23 cellular contexts compared by ENCODE assay signal in genomic region chr5:38651806-38652205, GRCh38.
"Had no signal": no experiment of that assay in that cellular context is flagged by ENCODE, and none has a peak within 500 bp of the region (broad histone marks: within the 10 kb centered on the region; RNA-seq: fewer than 3 reads in every experiment).

No MANE protein-coding gene starts in this region.

- H3K9me3 ChIP-seq: colonic mucosa, heart right ventricle, mucosa of descending colon, ovary, right lobe of liver, spleen, upper lobe of right lung had no signal

- H3K4me1 ChIP-seq: colonic mucosa, right lobe of liver, upper lobe of right lung had no signal

- H3K9me3 Mint-ChIP-seq: activated B cell treated with CpG ODN at 0.5 μM for 24 hours; activated CD8-positive, alpha-beta T cell treated with anti-CD3 and anti-CD28 coated beads for 36 hours; activated T-helper 2 cell treated with anti-CD3 and anti-CD28 coated beads, Interferon-gamma antibody, Interleukin-2, Interleukin-4, amounts not matched to agents 10 μg/mL and 5 μg/mL and 100 μg/mL, durations not matched to agents 14 hours and 24 hours and 36 hours; endodermal cell; naive thymus-derived CD8-positive, alpha-beta T cell; stimulated activated memory B cell treated with anti-CD40 and anti-IgM and Interleukin-4, amounts not matched to agents 10 μg/mL and 1 μg/mL and 100 μg/mL, for 72 hours; T-helper 2 cell treated with Interferon-gamma antibody and Interleukin-4, amounts not matched to agents 5 μg/mL and 100 μg/mL, for 36 hours had no signal

- H3K27ac ChIP-seq: colonic mucosa, ovary, right lobe of liver, spleen, upper lobe of right lung had no signal

- H3K36me3 Mint-ChIP-seq: immature natural killer cell; naive thymus-derived CD8-positive, alpha-beta T cell; stimulated activated memory B cell treated with anti-CD40 and anti-IgM and Interleukin-4, amounts not matched to agents 10 μg/mL and 1 μg/mL and 100 μg/mL, for 72 hours had no signal

- ATAC-seq: activated CD8-positive, alpha-beta T cell treated with anti-CD3 and anti-CD28 coated beads for 36 hours; heart right ventricle; left ventricle myocardium superior; mucosa of descending colon; naive thymus-derived CD8-positive, alpha-beta T cell; stimulated activated memory B cell treated with anti-CD40 and anti-IgM and Interleukin-4, amounts not matched to agents 10 μg/mL and 1 μg/mL and 100 μg/mL, for 72 hours; upper lobe of right lung had no signal

- H3K27me3 ChIP-seq: brain microvascular endothelial cell, colonic mucosa, heart right ventricle, ovary, upper lobe of right lung had no signal

- H3K4me3 ChIP-seq: colonic mucosa, mucosa of descending colon, ovary, right lobe of liver, upper lobe of right lung had no signal

- H3K27ac Mint-ChIP-seq: activated B cell treated with CpG ODN at 0.5 μM for 24 hours; activated CD4-positive, alpha-beta T cell treated with anti-CD3 and anti-CD28 coated beads, Interleukin-2, amount 10 ng/mL, durations not matched to agents 24 days and 14 days; activated CD8-positive, alpha-beta T cell treated with anti-CD3 and anti-CD28 coated beads for 36 hours; activated T-helper 2 cell treated with anti-CD3 and anti-CD28 coated beads, Interferon-gamma antibody, Interleukin-2, Interleukin-4, amounts not matched to agents 10 μg/mL and 5 μg/mL and 100 μg/mL, durations not matched to agents 14 hours and 24 hours and 36 hours; endodermal cell; immature natural killer cell; naive thymus-derived CD8-positive, alpha-beta T cell; stimulated activated memory B cell treated with anti-CD40 and anti-IgM and Interleukin-4, amounts not matched to agents 10 μg/mL and 1 μg/mL and 100 μg/mL, for 72 hours; T-helper 2 cell treated with Interferon-gamma antibody and Interleukin-4, amounts not matched to agents 5 μg/mL and 100 μg/mL, for 36 hours had no signal

- H3K36me3 ChIP-seq: brain microvascular endothelial cell, colonic mucosa, heart right ventricle, ovary, right lobe of liver, spleen, upper lobe of right lung had no signal

- DNase-seq: activated B cell treated with CpG ODN at 0.5 μM for 24 hours; activated CD4-positive, alpha-beta T cell treated with anti-CD3 and anti-CD28 coated beads, Interleukin-2, amount 10 ng/mL, durations not matched to agents 24 days and 14 days; activated CD8-positive, alpha-beta T cell treated with anti-CD3 and anti-CD28 coated beads for 36 hours; activated naive CD4-positive, alpha-beta T cell treated with Interleukin-2 at 50 U/mL for 16 hours; activated T-cell treated with anti-CD3 and anti-CD28 coated beads, Interleukin-2, amount 50 U/mL, for 1 hour; anterior cingulate cortex; brain microvascular endothelial cell; central memory CD4-positive, alpha-beta T cell; colonic mucosa; endodermal cell; heart right ventricle; immature natural killer cell; left ventricle myocardium superior; mucosa of descending colon; naive thymus-derived CD8-positive, alpha-beta T cell; ovary; right lobe of liver; spleen; stimulated activated CD4-positive, alpha-beta T cell treated with anti-CD3 and anti-CD28 coated beads, Interleukin-4, amount 100 ng/mL, for 4 hours; upper lobe of right lung had no signal

- H3K4me3 Mint-ChIP-seq: activated B cell treated with CpG ODN at 0.5 μM for 24 hours; activated CD4-positive, alpha-beta T cell treated with anti-CD3 and anti-CD28 coated beads, Interleukin-2, amount 10 ng/mL, durations not matched to agents 24 days and 14 days; activated CD8-positive, alpha-beta T cell treated with anti-CD3 and anti-CD28 coated beads for 36 hours; endodermal cell; immature natural killer cell; stimulated activated memory B cell treated with anti-CD40 and anti-IgM and Interleukin-4, amounts not matched to agents 10 μg/mL and 1 μg/mL and 100 μg/mL, for 72 hours; T-helper 2 cell treated with Interferon-gamma antibody and Interleukin-4, amounts not matched to agents 5 μg/mL and 100 μg/mL, for 36 hours had no signal
